In genomic region chr9:84592918-84593317, GRCh38 we compare ENCODE assay signal across 29 cellular contexts.
"Had no signal": no experiment of that assay in that cellular context is flagged by ENCODE, and none has a peak within 500 bp of the region (broad histone marks: within the 10 kb centered on the region; RNA-seq: fewer than 3 reads in every experiment).

No MANE protein-coding gene starts in this region.

- H3K4me1 Mint-ChIP-seq: brain had no signal

- DNase-seq: activated CD4-positive, alpha-beta memory T cell treated with anti-CD3 and anti-CD28 coated beads, Interleukin-2, amount 10 ng/mL, durations not matched to agents 7 days and 5 days; activated CD4-positive, alpha-beta T cell treated with anti-CD3 and anti-CD28 coated beads for 1 hour; activated CD4-positive, alpha-beta T cell treated with anti-CD3 and anti-CD28 coated beads for 4 hours; activated CD4-positive, alpha-beta T cell treated with anti-CD3 and anti-CD28 coated beads, Interleukin-2, amount 10 ng/mL, durations not matched to agents 7 days and 5 days; activated CD4-positive, alpha-beta T cell treated with anti-CD3 and anti-CD28 coated beads, Interleukin-2, amount 50 U/mL, for 4 hours; activated CD4-positive, CD25-positive, alpha-beta regulatory T cell; activated CD8-positive, alpha-beta memory T cell treated with anti-CD3 and anti-CD28 coated beads, Interleukin-2, amount 50 U/mL, for 48 hours; activated gamma-delta T cell; activated naive CD4-positive, alpha-beta T cell; activated naive CD4-positive, alpha-beta T cell treated with anti-CD3 and anti-CD28 coated beads, Interleukin-2, amount 10 ng/mL, durations not matched to agents 7 days and 5 days; activated naive CD8-positive, alpha-beta T cell treated with anti-CD3 and anti-CD28 coated beads, Interleukin-2, amount 10 ng/mL, durations not matched to agents 7 days and 5 days; activated T-cell treated with anti-CD3 and anti-CD28 coated beads for 4 hours; activated T-cell treated with anti-CD3 and anti-CD28 coated beads, Interleukin-2, amount 50 U/mL, for 24 hours; activated T-cell treated with anti-CD3 and anti-CD28 coated beads, Interleukin-2, amount 50 U/mL, for 72 hours; central memory CD4-positive, alpha-beta T cell; cerebellar nuclear complex; colonic mucosa; effector CD8-positive, alpha-beta T cell; foreskin fibroblast; gastrocnemius medialis; glutamatergic neuron; heart left ventricle; T-cell; T1000 had no signal

- H3K4me3 Mint-ChIP-seq: activated CD4-positive, alpha-beta memory T cell treated with anti-CD3 and anti-CD28 coated beads, Interleukin-2, amount 10 ng/mL, durations not matched to agents 7 days and 5 days; activated CD4-positive, alpha-beta T cell treated with anti-CD3 and anti-CD28 coated beads, Interleukin-2, amount 10 ng/mL, durations not matched to agents 7 days and 5 days; activated naive CD4-positive, alpha-beta T cell treated with anti-CD3 and anti-CD28 coated beads, Interleukin-2, amount 10 ng/mL, durations not matched to agents 7 days and 5 days; activated naive CD8-positive, alpha-beta T cell treated with anti-CD3 and anti-CD28 coated beads, Interleukin-2, amount 10 ng/mL, durations not matched to agents 7 days and 5 days; activated T-cell treated with anti-CD3 and anti-CD28 coated beads, Interleukin-2, amount 50 U/mL, for 24 hours; activated T-cell treated with anti-CD3 and anti-CD28 coated beads, Interleukin-2, amount 50 U/mL, for 72 hours; brain; T-cell; T-helper 1 cell treated with Interleukin-12 subunit alpha and Interleukin-12 subunit beta and Interleukin-4 antibody, amounts not matched to agents 30 μg/mL and 1 μg/mL, for 36 hours had no signal

- H3K36me3 Mint-ChIP-seq: activated naive CD4-positive, alpha-beta T cell treated with anti-CD3 and anti-CD28 coated beads, Interleukin-2, amount 10 ng/mL, durations not matched to agents 7 days and 5 days; activated naive CD4-positive, alpha-beta T cell treated with anti-CD3 and anti-CD28 coated beads, Interleukin-2, amount 50 U/mL, for 72 hours; activated naive CD8-positive, alpha-beta T cell treated with anti-CD3 and anti-CD28 coated beads, Interleukin-2, amount 10 ng/mL, durations not matched to agents 7 days and 5 days; brain; T-cell had no signal

- H3K27ac Mint-ChIP-seq: activated CD4-positive, alpha-beta memory T cell treated with anti-CD3 and anti-CD28 coated beads, Interleukin-2, amount 10 ng/mL, durations not matched to agents 7 days and 5 days; activated CD4-positive, alpha-beta T cell treated with anti-CD3 and anti-CD28 coated beads, Interleukin-2, amount 10 ng/mL, durations not matched to agents 7 days and 5 days; activated naive CD4-positive, alpha-beta T cell treated with anti-CD3 and anti-CD28 coated beads, Interleukin-2, amount 10 ng/mL, durations not matched to agents 7 days and 5 days; activated naive CD4-positive, alpha-beta T cell treated with anti-CD3 and anti-CD28 coated beads, Interleukin-2, amount 50 U/mL, for 72 hours; activated naive CD8-positive, alpha-beta T cell treated with anti-CD3 and anti-CD28 coated beads, Interleukin-2, amount 10 ng/mL, durations not matched to agents 7 days and 5 days; activated T-cell treated with anti-CD3 and anti-CD28 coated beads, Interleukin-2, amount 50 U/mL, for 24 hours; activated T-cell treated with anti-CD3 and anti-CD28 coated beads, Interleukin-2, amount 50 U/mL, for 72 hours; brain; T-cell; T-helper 1 cell treated with Interleukin-12 subunit alpha and Interleukin-12 subunit beta and Interleukin-4 antibody, amounts not matched to agents 30 μg/mL and 1 μg/mL, for 36 hours had no signal

- FAIRE-seq: endometrium, endothelial cell of umbilical vein had no signal

- ATAC-seq: activated naive CD4-positive, alpha-beta T cell treated with anti-CD3 and anti-CD28 coated beads, Interleukin-2, amount 50 U/mL, for 72 hours; activated T-cell treated with anti-CD3 and anti-CD28 coated beads, Interleukin-2, amount 50 U/mL, for 72 hours; gastrocnemius medialis; heart left ventricle; T-cell had no signal

- H3K27me3 Mint-ChIP-seq: activated CD4-positive, alpha-beta memory T cell treated with anti-CD3 and anti-CD28 coated beads, Interleukin-2, amount 10 ng/mL, durations not matched to agents 7 days and 5 days; activated CD4-positive, alpha-beta T cell treated with anti-CD3 and anti-CD28 coated beads, Interleukin-2, amount 10 ng/mL, durations not matched to agents 7 days and 5 days; activated naive CD4-positive, alpha-beta T cell treated with anti-CD3 and anti-CD28 coated beads, Interleukin-2, amount 10 ng/mL, durations not matched to agents 7 days and 5 days; activated naive CD8-positive, alpha-beta T cell treated with anti-CD3 and anti-CD28 coated beads, Interleukin-2, amount 10 ng/mL, durations not matched to agents 7 days and 5 days; brain had no signal

- H3K9me3 Mint-ChIP-seq: activated CD4-positive, alpha-beta memory T cell treated with anti-CD3 and anti-CD28 coated beads, Interleukin-2, amount 10 ng/mL, durations not matched to agents 7 days and 5 days; activated naive CD4-positive, alpha-beta T cell treated with anti-CD3 and anti-CD28 coated beads, Interleukin-2, amount 10 ng/mL, durations not matched to agents 7 days and 5 days; activated T-cell treated with anti-CD3 and anti-CD28 coated beads, Interleukin-2, amount 50 U/mL, for 24 hours; brain had no signal
